In genomic region chr15:63601727-63602185, GRCh38 we compare ENCODE assay signal across 8 cellular contexts. TPM values are rescaled to one million over a fixed set of nuclear protein-coding genes. Genes with fewer than 3 reads are reported as not detected.
A peak's percentile ranks its signal among the peaks of the same experiment; 100 is the strongest.
DNase-seq lines count a peak whose midpoint lies in the region; ATAC-seq and TF ChIP-seq lines count a peak whose summit lies in the region.

No MANE protein-coding gene starts in this region.

- H3K27me3 ChIP-seq in adrenal gland (no peaks in the 10 kb centered on the region), liver (ENCODE audit: control insufficient read depth in 4 of 4, insufficient read depth in 4 of 4, low read length in 3 of 4) (no peaks in the 10 kb centered on the region), tibial artery (no peaks in the 10 kb centered on the region)

- peaks cover 9 to 19% of the 10 kb centered on the region in 2 donors for H3K4me1 ChIP-seq in adrenal gland (replicated peaks in 1 of 2)
- H3K4me1 ChIP-seq in liver (ENCODE audit: control insufficient read depth in 4 of 4, insufficient read depth in 4 of 4, low read length in 3 of 4) = peaks cover 0 to 25% (median 17%) of the 10 kb centered on the region in 4 donors
- peaks cover 0 to 71% (median 34%) of the 10 kb centered on the region in 4 donors for H3K4me1 ChIP-seq in tibial artery

- H3K27ac ChIP-seq in adrenal gland (peak overlapping the region in 3 of 5 donors; percentile 90 to 99 (median 94)), liver (ENCODE audit: low read depth in 1 of 2, low read length in 2 of 2) (peak overlapping the region; percentile 88 to 89), tibial artery (peak overlapping the region; percentile 85 to 89)

- peak overlapping the region; percentile 0 to 86 (median 62) for H3K4me3 ChIP-seq in adrenal gland
- H3K4me3 ChIP-seq in liver (ENCODE audit: low read depth in 1 of 3, low read length in 3 of 3) = peak overlapping the region; percentile 61 to 88 (median 66)
- peak overlapping the region; percentile 66 to 79 for H3K4me3 ChIP-seq in tibial artery

- TF ChIP-seq RAD21 in liver (IDR thresholded peaks at IDR 0.05) = no peak

- TF ChIP-seq POLR2A in adrenal gland (IDR thresholded peaks at IDR 0.05) = no peak

- WGBS in adrenal gland, 4 donors = 31 to 46% (median 38%) methylated on average over 8 of the region's 8 CpGs
- 50% methylated on average over 8 of the region's 8 CpGs for WGBS in liver

- H3K36me3 ChIP-seq in adrenal gland (replicated peaks in 1 of 2) (no peaks in the 10 kb centered on the region), liver (ENCODE audit: control insufficient read depth in 4 of 4, insufficient read depth in 3 of 4, low read depth in 1 of 4, low read length in 3 of 4) (no peaks in the 10 kb centered on the region), tibial artery (peaks cover 0 to 15% (median 0%) of the 10 kb centered on the region in 3 donors)

- H3K9ac ChIP-seq in liver (ENCODE audit: low read depth in 1 of 2, low read length in 2 of 2) = peak overlapping the region; percentile 73 to 78

- intact Hi-C loops in adrenal gland (cut with DNase I) (no loop called here), tibial artery (cut with DNase I; ENCODE audit: low total_unique reads) (loop anchor here (2.0 to 10.0 kb wide), 3 partner anchors 113 to 463 kb away; no protein-coding TSS in a partner anchor)

- TF ChIP-seq CTCF in GM10266 (IDR thresholded peaks at IDR 0.05; ENCODE audit: control insufficient read depth, insufficient read depth, low read depth, missing control alignments) (no peak), adrenal gland (IDR thresholded peaks at IDR 0.05) (no peak), liver (IDR thresholded peaks at IDR 0.05; ENCODE audit: low read depth, low read length, missing input control) (no peak), tibial artery (IDR thresholded peaks at IDR 0.05) (no peak)

- ATAC-seq in HG02938 (IDR thresholded peaks at IDR 0.05; ENCODE audit: unreplicated experiment) (no peak), GM21825 (IDR thresholded peaks at IDR 0.05; ENCODE audit: unreplicated experiment) (no peak)

- H3K9me3 ChIP-seq in adrenal gland (replicated peaks in 1 of 3) (no peaks in the 10 kb centered on the region), liver (ENCODE audit: control insufficient read depth in 4 of 4, low read length in 3 of 4) (no peaks in the 10 kb centered on the region), tibial artery (no peaks in the 10 kb centered on the region)

- DNase-seq in GM10266 (ENCODE audit: extremely low spot score) (peak; percentile 51), NCI-H1417 treated with DMSO at 0.1 percent for 48 hours (lab: John Stamatoyannopoulos, UW) (peak; percentile 23), adrenal gland (no peak), tibial artery (no peak), GDM1 (lab: John Stamatoyannopoulos, UW) (no peak)

TF ChIP-seq in liver, 16 proteins besides CTCF, POLR2A, EP300 and RAD21:
- TF ChIP-seq SP1 (IDR thresholded peaks at IDR 0.05) (no peak), GABPA (IDR thresholded peaks at IDR 0.05 in 1 of 2, conservative IDR thresholded peaks at IDR 0.05 in 1 of 2) (no peak), ATF3 (IDR thresholded peaks at IDR 0.05) (no peak), MAX (IDR thresholded peaks at IDR 0.05) (no peak), YY1 (IDR thresholded peaks at IDR 0.05) (no peak), JUND (IDR thresholded peaks at IDR 0.05) (no peak), HNF4G (IDR thresholded peaks at IDR 0.05) (no peak), NR2F2 (IDR thresholded peaks at IDR 0.05) (no peak), RXRA (IDR thresholded peaks at IDR 0.05) (no peak), HNF4A (conservative IDR thresholded peaks at IDR 0.05) (no peak), TAF1 (conservative IDR thresholded peaks at IDR 0.05) (no peak), FOXA2 (IDR thresholded peaks at IDR 0.05) (no peak), FOXA1 (IDR thresholded peaks at IDR 0.05) (no peak), ZBTB33 (IDR thresholded peaks at IDR 0.05) (no peak), REST (IDR thresholded peaks at IDR 0.05) (no peak), EGR1 (IDR thresholded peaks at IDR 0.05; ENCODE audit: low read depth in 2 of 2) (no peak)

RNA-seq across cellular contexts. Expression of gene FBXL22, which starts 4.6 kb away (rescaled TPM):
- total RNA-seq in adrenal gland = under 1 TPM in 7 of 8 donors, not detected in 1; 0.42 to 0.93 (median 0.78) TPM
- 1 to 10 TPM in 2 of 3 donors, under 1 TPM in 1; 0.37 to 5.9 (median 1.0) TPM for polyA plus RNA-seq in adrenal gland
- total RNA-seq in liver = under 1 TPM; 0.19 to 0.25 TPM
- under 1 TPM; 0.18 to 0.29 TPM for polyA plus RNA-seq in liver

Comparison
In these comparisons a context has a peak if more than half of its experiments do, and no peak if none do; other contexts are left out.
1. DNase-seq: peak in GM10266 (single experiment) and NCI-H1417 treated with DMSO at 0.1 percent for 48 hours (single experiment); none in adrenal gland (0 of 7), tibial artery (0 of 2) and GDM1 (single experiment).
2. Peak in every context shown above with its lines, with median percentiles within 50 percentile points of each other: H3K27ac ChIP-seq and H3K4me3 ChIP-seq.